In the genomic region with DNA sequence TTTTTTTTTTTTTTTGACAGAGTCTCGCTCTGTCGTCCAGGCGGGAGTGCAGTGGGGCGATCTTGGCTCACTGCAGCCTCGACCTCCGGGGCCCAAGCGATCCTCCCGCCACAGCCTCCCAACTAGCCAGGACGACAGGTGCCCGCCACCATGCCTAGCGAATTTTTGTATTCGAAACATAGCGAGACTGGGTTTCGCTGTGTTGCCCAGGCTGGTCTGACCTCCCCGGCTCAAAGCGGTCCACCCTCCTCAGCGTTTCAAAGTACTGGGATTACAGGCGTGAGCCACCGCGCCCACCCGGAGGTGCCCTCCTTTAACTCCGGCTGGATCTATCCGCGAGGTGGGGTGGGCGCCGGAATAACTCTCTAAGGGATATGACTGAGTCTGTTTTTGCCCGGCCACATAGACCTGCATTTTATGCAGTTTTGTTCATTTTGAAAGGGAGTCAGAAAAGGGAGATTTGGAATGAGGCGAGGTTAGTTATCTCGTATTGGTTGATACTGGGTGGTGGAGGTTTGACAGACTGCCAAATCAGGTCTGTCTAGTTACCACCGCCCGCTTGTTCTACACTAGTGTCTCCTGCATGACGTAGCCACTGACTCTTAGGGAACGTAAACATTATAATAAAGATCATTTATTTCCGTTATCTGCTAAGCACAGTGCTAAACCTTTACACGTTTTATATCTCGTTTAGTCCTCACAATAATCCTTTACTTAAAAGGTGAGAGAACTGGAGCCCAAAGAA, we compare ENCODE assay signal across 1 cellular context.
TF ChIP-seq lines count a peak whose summit lies in the region.

No MANE protein-coding gene starts in this region.

TF ChIP-seq in A549, 52 proteins besides CTCF, POLR2A, EP300 and RAD21 (continued from another document):
- TF ChIP-seq CEBPB (IDR thresholded peaks at IDR 0.05) (no peak), RARB (CRISPR knock-in tag; IDR thresholded peaks at IDR 0.05) (no peak), CHD4 (IDR thresholded peaks at IDR 0.05; ENCODE audit: borderline replicate concordance) (no peak), MAFK (IDR thresholded peaks at IDR 0.05; ENCODE audit: partially characterized antibody) (no peak), NPAS2 (CRISPR knock-in tag; IDR thresholded peaks at IDR 0.05; ENCODE audit: borderline replicate concordance) (no peak), EHF (CRISPR knock-in tag; IDR thresholded peaks at IDR 0.05) (no peak), RNF2 (IDR thresholded peaks at IDR 0.05; ENCODE audit: borderline replicate concordance, low read depth) (no peak), MAZ (IDR thresholded peaks at IDR 0.05; ENCODE audit: borderline replicate concordance, low read depth, low read length) (no peak), NR3C1 (IDR thresholded peaks at IDR 0.05) (no peak), BHLHE40 (IDR thresholded peaks at IDR 0.05; ENCODE audit: low read depth, low read length) (no peak), EHMT2 (IDR thresholded peaks at IDR 0.05; ENCODE audit: low read depth) (no peak), SMC3 (IDR thresholded peaks at IDR 0.05) (no peak), JUNB (IDR thresholded peaks at IDR 0.05) (no peak)
- TF ChIP-seq, protein P1, sequence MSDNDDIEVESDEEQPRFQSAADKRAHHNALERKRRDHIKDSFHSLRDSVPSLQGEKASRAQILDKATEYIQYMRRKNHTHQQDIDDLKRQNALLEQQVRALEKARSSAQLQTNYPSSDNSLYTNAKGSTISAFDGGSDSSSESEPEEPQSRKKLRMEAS (IDR thresholded peaks at IDR 0.05), result no peak
- TF ChIP-seq, protein P2, sequence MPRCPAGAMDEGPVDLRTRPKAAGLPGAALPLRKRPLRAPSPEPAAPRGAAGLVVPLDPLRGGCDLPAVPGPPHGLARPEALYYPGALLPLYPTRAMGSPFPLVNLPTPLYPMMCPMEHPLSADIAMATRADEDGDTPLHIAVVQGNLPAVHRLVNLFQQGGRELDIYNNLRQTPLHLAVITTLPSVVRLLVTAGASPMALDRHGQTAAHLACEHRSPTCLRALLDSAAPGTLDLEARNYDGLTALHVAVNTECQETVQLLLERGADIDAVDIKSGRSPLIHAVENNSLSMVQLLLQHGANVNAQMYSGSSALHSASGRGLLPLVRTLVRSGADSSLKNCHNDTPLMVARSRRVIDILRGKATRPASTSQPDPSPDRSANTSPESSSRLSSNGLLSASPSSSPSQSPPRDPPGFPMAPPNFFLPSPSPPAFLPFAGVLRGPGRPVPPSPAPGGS (IDR thresholded peaks at IDR 0.05), result no peak
